Comparison of ENCODE assay signal across 8 cellular contexts in the genomic region with DNA sequence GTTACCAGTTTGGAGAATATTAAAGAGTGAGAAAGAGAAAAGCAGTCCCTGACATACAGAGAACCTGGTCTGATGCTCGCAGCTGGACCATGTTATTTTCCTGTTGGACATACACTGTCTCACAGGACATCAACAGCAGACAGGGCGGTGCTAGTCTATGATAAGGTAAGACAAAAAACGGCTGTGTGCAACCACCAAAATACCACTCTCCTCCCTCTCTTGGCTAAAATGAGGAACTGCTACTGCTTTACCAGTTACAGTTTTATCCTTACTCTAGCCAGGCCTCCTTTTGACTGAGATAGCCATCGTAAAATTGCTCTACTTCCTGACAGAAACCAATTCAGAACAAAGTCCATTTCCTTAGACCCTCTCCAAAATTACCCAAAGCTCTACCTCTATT. TPM values are rescaled to one million over a fixed set of nuclear protein-coding genes. Genes with fewer than 3 reads are reported as not detected.
A peak's percentile ranks its signal among the peaks of the same experiment; 100 is the strongest.
DNase-seq lines count a peak whose midpoint lies in the region; ATAC-seq and TF ChIP-seq lines count a peak whose summit lies in the region.

No MANE protein-coding gene starts in this region.

- no peaks in the 10 kb centered on the region for H3K27me3 ChIP-seq in CD4-positive, alpha-beta T cell (ENCODE audit: control insufficient read depth, insufficient read depth, low read length)
- no peaks in the 10 kb centered on the region for H3K27me3 ChIP-seq in SU-DHL-6 (ENCODE audit: low read length)

- 0 out of 2 replicates have a peak, but pooled peaks cover 3% of the 10 kb centered on the region for H3K36me3 ChIP-seq in SU-DHL-6 (ENCODE audit: low read length)

- H4K20me1 ChIP-seq in SU-DHL-6 (ENCODE audit: low read depth, low read length): no peaks in the 10 kb centered on the region

- peak overlapping the region; percentile 32 for H3K4me2 ChIP-seq in SU-DHL-6 (ENCODE audit: low read depth, low read length, poor library complexity, severe bottlenecking)

- H3K27ac ChIP-seq in CD4-positive, alpha-beta T cell (ENCODE audit: low read depth, low read length): no peak overlapping the region
- peak overlapping the region; percentile 29 for H3K27ac ChIP-seq in SU-DHL-6 (ENCODE audit: low read depth, low read length)

- POLR2A ChIA-PET in CD4-positive, alpha-beta T cell (lab: Charles Lee): interaction anchor here (2.3 kb wide), 1 partner anchor 47 kb away, joined by 10 read pairs; the partner anchor contains the start of gene ERGIC2
- POLR2A ChIA-PET in naive thymus-derived CD8-positive, alpha-beta T cell (lab: Charles Lee): interaction anchor here (1.2 kb wide), 1 partner anchor 47 kb away, joined by 3 read pairs; the partner anchor contains the start of gene ERGIC2

- no peak overlapping the region for H3K4me3 ChIP-seq in SU-DHL-6 (ENCODE audit: insufficient read depth, low read length, poor library complexity, severe bottlenecking)

- ATAC-seq in CD4-positive, alpha-beta T cell (ENCODE audit: poor library complexity): peak; percentile 74
- peak; percentile 99 for ATAC-seq in GM19328 (IDR thresholded peaks at IDR 0.05; ENCODE audit: unreplicated experiment)
- peak; percentile 98 for ATAC-seq in HG03159 (IDR thresholded peaks at IDR 0.05; ENCODE audit: unreplicated experiment)
- peak; percentile 64 to 73 for ATAC-seq in naive thymus-derived CD8-positive, alpha-beta T cell
- no peak for ATAC-seq in activated CD4-positive, CD25-positive, alpha-beta regulatory T cell treated with anti-CD3 and anti-CD28 coated beads, Interleukin-2, amount 50 U/mL, for 24 hours

- no peaks in the 10 kb centered on the region for H3K4me1 Mint-ChIP-seq in CD4-positive, alpha-beta T cell (ENCODE audit: low read depth)
- H3K4me1 Mint-ChIP-seq in naive thymus-derived CD8-positive, alpha-beta T cell: peaks cover 0 to 6% (median 1%) of the 10 kb centered on the region in 4 donors

- H3F3A ChIP-seq in SU-DHL-6 (ENCODE audit: insufficient read depth): peaks cover 17% of the 10 kb centered on the region

- CTCF ChIA-PET in CD4-positive, alpha-beta T cell (lab: Charles Lee): interaction anchor here (1.7 kb wide), 1 partner anchor 47 kb away, joined by 4 read pairs; the partner anchor contains the start of gene ERGIC2

- no peak overlapping the region for H3K27ac Mint-ChIP-seq in CD4-positive, alpha-beta T cell
- no peak overlapping the region for H3K27ac Mint-ChIP-seq in naive thymus-derived CD8-positive, alpha-beta T cell

- H3K9ac ChIP-seq in SU-DHL-6 (ENCODE audit: low read length): no peak overlapping the region

- peaks cover 93% of the 10 kb centered on the region for H3K79me2 ChIP-seq in SU-DHL-6 (ENCODE audit: insufficient read depth, low read length)

- DNase-seq in CD4-positive, alpha-beta T cell: peak in 1 of 10 experiments; percentile 1
- peak in 3 of 10 donors; percentile 4 to 19 (median 14) for DNase-seq in naive thymus-derived CD8-positive, alpha-beta T cell
- DNase-seq in activated CD4-positive, CD25-positive, alpha-beta regulatory T cell treated with anti-CD3 and anti-CD28 coated beads, Interleukin-2, amount 50 U/mL, for 72 hours: no peak
- no peak for DNase-seq in kidney glomerular epithelial cell (lab: John Stamatoyannopoulos, UW)

- H3K9me2 ChIP-seq in SU-DHL-6 (replicated peaks; ENCODE audit: insufficient read depth, low read length): no peaks in the 10 kb centered on the region

- intact Hi-C loops in CD4-positive, alpha-beta T cell (cut with DNase I, micrococcal nuclease): loop anchor here (2.0 to 10.0 kb wide), 5 partner anchors 46 to 343 kb away; partner anchors contain the start of gene ERGIC2 (in 2 of the 2)

- H3K36me3 Mint-ChIP-seq in CD4-positive, alpha-beta T cell (ENCODE audit: low read depth): no peaks in the 10 kb centered on the region
- H3K36me3 Mint-ChIP-seq in naive thymus-derived CD8-positive, alpha-beta T cell: peaks cover 0 to 4% (median 0%) of the 10 kb centered on the region in 3 donors

- no peaks in the 10 kb centered on the region for H3K9me3 ChIP-seq in CD4-positive, alpha-beta T cell (ENCODE audit: control insufficient read depth, low read length)
- no peaks in the 10 kb centered on the region for H3K9me3 ChIP-seq in SU-DHL-6 (ENCODE audit: insufficient read depth, low read length)

- H3K9me3 Mint-ChIP-seq in CD4-positive, alpha-beta T cell: no peaks in the 10 kb centered on the region
- peaks cover 0 to 9% (median 0%) of the 10 kb centered on the region in 9 donors for H3K9me3 Mint-ChIP-seq in naive thymus-derived CD8-positive, alpha-beta T cell

- H3K4me3 Mint-ChIP-seq in CD4-positive, alpha-beta T cell: no peak overlapping the region
- H3K4me3 Mint-ChIP-seq in naive thymus-derived CD8-positive, alpha-beta T cell: no peak overlapping the region

- H3K27me3 Mint-ChIP-seq in CD4-positive, alpha-beta T cell: peaks cover 22% of the 10 kb centered on the region
- peaks cover 13 to 32% (median 16%) of the 10 kb centered on the region in 5 donors for H3K27me3 Mint-ChIP-seq in naive thymus-derived CD8-positive, alpha-beta T cell

- H2AFZ ChIP-seq in SU-DHL-6 (ENCODE audit: low read depth, low read length, severe bottlenecking): no peak overlapping the region

- peak; percentile 63 for TF ChIP-seq CTCF in CD4-positive, alpha-beta T cell (IDR thresholded peaks at IDR 0.05)
- peak; percentile 22 for TF ChIP-seq CTCF in SU-DHL-6 (IDR thresholded peaks at IDR 0.05; ENCODE audit: insufficient read depth, low read length, poor library complexity, severe bottlenecking)

RNA-seq across cellular contexts. Expression of gene ERGIC2, which starts 47.0 kb away (rescaled TPM):
- 10 to 100 TPM; 29.4 to 32.1 TPM for total RNA-seq in CD4-positive, alpha-beta T cell
- 10 to 100 TPM; 51.3 to 62.9 TPM for total RNA-seq in naive thymus-derived CD8-positive, alpha-beta T cell
- 10 to 100 TPM; 54.2 to 76.9 (median 72.2) TPM for polyA plus RNA-seq in naive thymus-derived CD8-positive, alpha-beta T cell

Comparison
In these comparisons a context has a peak if more than half of its experiments do, and no peak if none do; other contexts are left out.
1. ATAC-seq: peak in CD4-positive, alpha-beta T cell (single experiment), GM19328 (single experiment), HG03159 (single experiment) and naive thymus-derived CD8-positive, alpha-beta T cell (2 of 2); none in activated CD4-positive, CD25-positive, alpha-beta regulatory T cell treated with anti-CD3 and anti-CD28 coated beads, Interleukin-2, amount 50 U/mL, for 24 hours (0 of 2).